In the genomic region with DNA sequence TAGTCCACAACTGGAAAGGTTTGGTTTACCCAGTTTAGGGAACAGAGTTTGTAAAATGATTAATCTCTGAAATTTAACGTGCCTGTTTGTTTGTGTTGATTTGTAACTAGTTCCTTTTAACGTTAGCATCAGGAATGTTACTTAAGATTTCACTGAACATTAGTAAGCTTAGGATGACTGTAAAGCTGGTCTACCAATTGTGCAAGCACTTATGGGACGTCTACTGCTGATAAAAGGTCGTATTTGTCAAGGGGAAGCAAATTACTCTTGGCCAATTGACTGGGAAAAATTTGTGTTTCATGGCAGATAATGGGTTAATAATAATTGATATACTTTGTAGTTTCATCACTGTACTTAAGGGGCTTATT, we compare ENCODE assay signal across 15 cellular contexts. TPM values are rescaled to one million over a fixed set of nuclear protein-coding genes. Genes with fewer than 3 reads are reported as not detected.
A peak's percentile ranks its signal among the peaks of the same experiment; 100 is the strongest.
DNase-seq lines count a peak whose midpoint lies in the region; ATAC-seq and TF ChIP-seq lines count a peak whose summit lies in the region.
"Had no signal": no experiment of that assay in that cellular context is flagged by ENCODE, and none has a peak within 500 bp of the region (broad histone marks: within the 10 kb centered on the region; RNA-seq: fewer than 3 reads in every experiment).

No MANE protein-coding gene starts in this region.

- TF ChIP-seq EP300 in suprapubic skin (IDR thresholded peaks at IDR 0.05) = no peak

- peak; percentile 60 for DNase-seq in NOMO-1 treated with DMSO at 0.1 percent for 48 hours (lab: John Stamatoyannopoulos, UW; ENCODE audit: unreplicated experiment)
- no peak for DNase-seq in NOMO-1 treated with dmso at 0.1 percent for 144 hours (lab: John Stamatoyannopoulos, UW; ENCODE audit: unreplicated experiment)
- no peak for DNase-seq in WERI-Rb-1
- DNase-seq in iris pigment epithelial cell (ENCODE audit: low read depth) = peak; percentile 88
- DNase-seq in suprapubic skin (ENCODE audit: low spot score in 2 of 2) = no peak
- no peak for DNase-seq in NCI-H524 treated with DMSO at 0.1 percent for 48 hours (lab: John Stamatoyannopoulos, UW)
- no peak for DNase-seq in sciatic nerve (ENCODE audit: low spot score)
- no peak for DNase-seq in NCI-H69 (lab: John Stamatoyannopoulos, UW)
- DNase-seq: 8988T; amniotic stem cell; DMS53; NCI-H1105 treated with DMSO at 0.1 percent for 48 hours; NCI-H774; stimulated activated CD4-positive, alpha-beta T cell treated with anti-CD3 and anti-CD28 coated beads, Interleukin-15, amount 100 ng/mL, for 24 hours had no signal

- TF ChIP-seq CTCF in WERI-Rb-1 (IDR thresholded peaks at IDR 0.05; ENCODE audit: low read depth, low read length) (no peak), suprapubic skin (IDR thresholded peaks at IDR 0.05) (no peak)

- no peak for TF ChIP-seq POLR2A in suprapubic skin (IDR thresholded peaks at IDR 0.05)

- H3K27me3 ChIP-seq in WERI-Rb-1 (ENCODE audit: insufficient read depth, low read depth, severe bottlenecking) (no peaks in the 10 kb centered on the region), suprapubic skin (no peaks in the 10 kb centered on the region)

- WGBS in suprapubic skin = 58% methylated on average over 4 of the region's 4 CpGs

- H3K4me1 ChIP-seq in suprapubic skin = peaks cover 63% of the 10 kb centered on the region

- no peak for ATAC-seq in sciatic nerve

- H3K27ac ChIP-seq in WERI-Rb-1 (peak overlapping the region; percentile 52), suprapubic skin (peak overlapping the region; percentile 76)

- H3K4me3 ChIP-seq in WERI-Rb-1 (ENCODE audit: low read depth, low read length) (peak overlapping the region; percentile 5; the same call in 1 of the 2 replicates), suprapubic skin (no peak overlapping the region)

- H3K36me3 ChIP-seq in WERI-Rb-1 (peaks cover 5% of the 10 kb centered on the region), suprapubic skin (no peaks in the 10 kb centered on the region)

- H3K9me3 ChIP-seq in WERI-Rb-1 (ENCODE audit: severe bottlenecking) = no peaks in the 10 kb centered on the region
- no peaks in the 10 kb centered on the region for H3K9me3 ChIP-seq in suprapubic skin

- intact Hi-C loops in sciatic nerve (cut with DNase I) = no loop called here

RNA-seq across cellular contexts. Expression of a gene that starts 11.8 kb away (rescaled TPM):
- 100 to 1,000 TPM in 1 of 4 donors, 10 to 100 TPM in 3; 76.3 to 105 (median 85.7) TPM for total RNA-seq in suprapubic skin
- total RNA-seq in sciatic nerve = 80.1 TPM

RNA-seq across cellular contexts. Expression of a gene that starts 41.2 kb away (rescaled TPM):
- total RNA-seq in suprapubic skin (1 to 10 TPM; 1.0 to 4.3 (median 1.3) TPM), sciatic nerve (9.1 TPM)
- total RNA-seq: myocyte had no signal

RNA-seq across cellular contexts. Expression of a gene that starts 52.6 kb away (rescaled TPM):
- total RNA-seq in suprapubic skin (under 1 TPM in 1 of 4 donors, not detected in 3; 0.40 TPM), sciatic nerve (0.31 TPM)

Comparison
In these comparisons a context has a peak if more than half of its experiments do, and no peak if none do; other contexts are left out.
1. DNase-seq: peak in NOMO-1 treated with DMSO at 0.1 percent for 48 hours (single experiment) and iris pigment epithelial cell (single experiment); none in NOMO-1 treated with dmso at 0.1 percent for 144 hours (single experiment), WERI-Rb-1 (single experiment), suprapubic skin (0 of 2), NCI-H524 treated with DMSO at 0.1 percent for 48 hours (single experiment), sciatic nerve (single experiment) and NCI-H69 (single experiment).